In genomic region chr10:86878973-86879781, GRCh38 we compare ENCODE assay signal across 14 cellular contexts.
DNase-seq lines count a peak whose midpoint lies in the region; ATAC-seq and TF ChIP-seq lines count a peak whose summit lies in the region.
"Had no signal": no experiment of that assay in that cellular context is flagged by ENCODE, and none has a peak within 500 bp of the region (broad histone marks: within the 10 kb centered on the region; RNA-seq: fewer than 3 reads in every experiment).

No MANE protein-coding gene starts in this region.

- H3K36me3 Mint-ChIP-seq in stimulated activated naive B cell treated with anti-CD40 and anti-IgM and Interleukin-4, amounts not matched to agents 10 μg/mL and 1 μg/mL and 100 μg/mL, for 72 hours = peaks cover 0 to 2% of the 10 kb centered on the region in 2 donors

- H3K27ac ChIP-seq in HEK293 (ENCODE audit: extremely low read depth, low read depth, low read length) = no peak overlapping the region
- H3K27ac ChIP-seq: parathyroid adenoma, SJCRH30 had no signal

- peak; percentile 15 for DNase-seq in NB4 (ENCODE audit: low read depth)
- no peak for DNase-seq in stimulated activated naive B cell treated with anti-CD40 and anti-IgM and Interleukin-4, amounts not matched to agents 10 μg/mL and 1 μg/mL and 100 μg/mL, for 72 hours
- DNase-seq in Right ventricle myocardium superior = no peak
- DNase-seq in SKM-1 treated with dmso at 0.1 percent for 144 hours (lab: John Stamatoyannopoulos, UW; ENCODE audit: unreplicated experiment) = no peak
- DNase-seq in A172 (ENCODE audit: low spot score) = no peak
- DNase-seq: erythroblast, HFFc6, NCI-H1417, NCI-H526 treated with DMSO at 0.1 percent for 48 hours, SJCRH30 had no signal

- TF ChIP-seq CTCF in HEK293 (tag by site-specific recombination; IDR thresholded peaks at IDR 0.05) (no peak), NB4 (IDR thresholded peaks at IDR 0.05; ENCODE audit: low read depth, low read length) (no peak)

- H3K4me3 ChIP-seq in HEK293 (ENCODE audit: low read depth, low read length) (no peak overlapping the region), NB4 (ENCODE audit: low read depth, low read length) (no peak overlapping the region)
- H3K4me3 ChIP-seq: SJCRH30 had no signal

- CTCF ChIA-PET in HEK293 (lab: Yijun Ruan, JAX) = no interaction called here

- peak overlapping the region; percentile 88 for H3K27ac Mint-ChIP-seq in stimulated activated naive B cell treated with anti-CD40 and anti-IgM and Interleukin-4, amounts not matched to agents 10 μg/mL and 1 μg/mL and 100 μg/mL, for 72 hours
- H3K27ac Mint-ChIP-seq: activated T-helper 1 cell treated with anti-CD3 and anti-CD28 coated beads, Interleukin-12 subunit alpha, Interleukin-12 subunit beta, Interleukin-2, Interleukin-4 antibody, amounts not matched to agents 30 ng/mL and 10 ng/mL and 1 ng/mL, durations not matched to agents 14 hours and 24 hours and 36 hours; HFFc6 had no signal

- H3K4me3 Mint-ChIP-seq in stimulated activated naive B cell treated with anti-CD40 and anti-IgM and Interleukin-4, amounts not matched to agents 10 μg/mL and 1 μg/mL and 100 μg/mL, for 72 hours = peak overlapping the region in 1 of 2 donors; percentile 41
- H3K4me3 Mint-ChIP-seq: activated T-helper 1 cell treated with anti-CD3 and anti-CD28 coated beads, Interleukin-12 subunit alpha, Interleukin-12 subunit beta, Interleukin-2, Interleukin-4 antibody, amounts not matched to agents 30 ng/mL and 10 ng/mL and 1 ng/mL, durations not matched to agents 14 hours and 24 hours and 36 hours; HFFc6 had no signal

- intact Hi-C loops in Right ventricle myocardium superior (cut with DNase I) = no loop called here

- H3K9me3 ChIP-seq in HEK293 (ENCODE audit: control insufficient read depth, insufficient read depth, low read depth, low read length) = no peaks in the 10 kb centered on the region
- H3K9me3 ChIP-seq: SJCRH30 had no signal

- peaks cover 8 to 11% of the 10 kb centered on the region in 2 donors for H3K4me1 Mint-ChIP-seq in stimulated activated naive B cell treated with anti-CD40 and anti-IgM and Interleukin-4, amounts not matched to agents 10 μg/mL and 1 μg/mL and 100 μg/mL, for 72 hours

- peaks cover 0 to 4% of the 10 kb centered on the region in 2 donors for H3K9me3 Mint-ChIP-seq in stimulated activated naive B cell treated with anti-CD40 and anti-IgM and Interleukin-4, amounts not matched to agents 10 μg/mL and 1 μg/mL and 100 μg/mL, for 72 hours
- H3K9me3 Mint-ChIP-seq: activated T-helper 1 cell treated with anti-CD3 and anti-CD28 coated beads, Interleukin-12 subunit alpha, Interleukin-12 subunit beta, Interleukin-2, Interleukin-4 antibody, amounts not matched to agents 30 ng/mL and 10 ng/mL and 1 ng/mL, durations not matched to agents 14 hours and 24 hours and 36 hours; HFFc6 had no signal

- H3K36me3 ChIP-seq in HEK293 (ENCODE audit: control insufficient read depth in 2 of 2, insufficient read depth in 1 of 2, low read length in 2 of 2) = peaks cover 5 to 10% of the 10 kb centered on the region in 2 experiments; a peak in 2 of 3 replicates

- H3K4me1 ChIP-seq in HEK293 (ENCODE audit: control insufficient read depth, insufficient read depth, low read length) = no peaks in the 10 kb centered on the region
- H3K4me1 ChIP-seq: parathyroid adenoma, SJCRH30 had no signal

- ATAC-seq in GM18907 (IDR thresholded peaks at IDR 0.05; ENCODE audit: unreplicated experiment) (peak; percentile 75), Right ventricle myocardium superior (ENCODE audit: poor library complexity) (no peak)
- ATAC-seq in stimulated activated naive B cell treated with anti-CD40 and anti-IgM and Interleukin-4, amounts not matched to agents 10 μg/mL and 1 μg/mL and 100 μg/mL, for 72 hours (replicated peaks) = peak; percentile 99

- H3K27me3 Mint-ChIP-seq in stimulated activated naive B cell treated with anti-CD40 and anti-IgM and Interleukin-4, amounts not matched to agents 10 μg/mL and 1 μg/mL and 100 μg/mL, for 72 hours = no peaks in the 10 kb centered on the region

- no peak for TF ChIP-seq POLR2A in NB4 (IDR thresholded peaks at IDR 0.05; ENCODE audit: extremely low read depth, insufficient read length)

- POLR2A ChIA-PET in HEK293 (lab: Yijun Ruan, JAX) = no interaction called here

TF ChIP-seq in HEK293, 187 proteins besides CTCF, POLR2A, EP300 and RAD21:
- TF ChIP-seq ZNF561 (tag by site-specific recombination; IDR thresholded peaks at IDR 0.05; ENCODE audit: borderline replicate concordance) = no peak
- 0 out of 2 replicates have a peak, but pooled peaks have one; percentile 30 for TF ChIP-seq SCRT2 (tag by site-specific recombination; IDR thresholded peaks at IDR 0.05)
